26 cellular contexts compared by ENCODE assay signal in genomic region chr3:163776753-163777152, GRCh38.
"Had no signal": no experiment of that assay in that cellular context is flagged by ENCODE, and none has a peak within 500 bp of the region (broad histone marks: within the 10 kb centered on the region; RNA-seq: fewer than 3 reads in every experiment).

No MANE protein-coding gene starts in this region.

- H3K4me3 ChIP-seq: coronary artery, esophagus squamous epithelium, mucosa of descending colon, smooth muscle cell, stomach, tibial artery had no signal

- H3K27me3 ChIP-seq: esophagus squamous epithelium, neutrophil, stomach, tibial artery had no signal

- H3K27me3 Mint-ChIP-seq: effector memory CD8-positive, alpha-beta T cell; naive B cell; natural killer cell treated with Interleukin-12 subunit alpha and Interleukin-12 subunit beta and Interleukin-15 and Interleukin-18, amount 100 ng/mL, for 72 hours; type B pancreatic cell had no signal

- H3K36me3 Mint-ChIP-seq: mesothelial cell of epicardium; naive B cell; stimulated activated effector memory CD8-positive, alpha-beta T cell treated with anti-CD3 and anti-CD28 coated beads, Interleukin-12 subunit alpha, Interleukin-12 subunit beta, amount 100 ng/mL, for 72 hours; type B pancreatic cell had no signal

- H3K27ac Mint-ChIP-seq: effector memory CD8-positive, alpha-beta T cell; mesothelial cell of epicardium; naive B cell; natural killer cell treated with Interleukin-12 subunit alpha and Interleukin-12 subunit beta and Interleukin-15 and Interleukin-18, amount 100 ng/mL, for 72 hours; progenitor cell of endocrine pancreas; stimulated activated effector memory CD8-positive, alpha-beta T cell treated with anti-CD3 and anti-CD28 coated beads, Interleukin-12 subunit alpha, Interleukin-12 subunit beta, amount 100 ng/mL, for 72 hours; type B pancreatic cell had no signal

- H3K4me2 ChIP-seq: smooth muscle cell had no signal

- H3K36me3 ChIP-seq: esophagus squamous epithelium, neutrophil, stomach, tibial artery had no signal

- H3K9ac ChIP-seq: parathyroid adenoma had no signal

- H3K4me1 Mint-ChIP-seq: mesothelial cell of epicardium; naive B cell; stimulated activated effector memory CD8-positive, alpha-beta T cell treated with anti-CD3 and anti-CD28 coated beads, Interleukin-12 subunit alpha, Interleukin-12 subunit beta, amount 100 ng/mL, for 72 hours had no signal

- H3K4me1 ChIP-seq: esophagus squamous epithelium, parathyroid adenoma, stomach, tibial artery had no signal

- DNase-seq: dermis blood vessel endothelial cell; effector memory CD8-positive, alpha-beta T cell; erythroblast; esophagus squamous epithelium; foreskin melanocyte; mesenchymal stem cell; mucosa of descending colon; naive B cell; stimulated activated CD4-positive, alpha-beta T cell treated with anti-CD3 and anti-CD28 coated beads, Interleukin-12 subunit alpha, Interleukin-12 subunit beta, amount 100 ng/mL, for 4 hours; stimulated activated CD4-positive, alpha-beta T cell treated with anti-CD3 and anti-CD28 coated beads, Interleukin-2, amount 100 ng/mL, for 24 hours; stimulated activated CD4-positive, alpha-beta T cell treated with anti-CD3 and anti-CD28 coated beads, Interleukin-4, amount 100 ng/mL, for 24 hours; stimulated activated naive CD4-positive, alpha-beta T cell treated with Interleukin-2 at 50 U/mL for 16 hours; stomach; tibial artery had no signal

- H3K9me3 ChIP-seq: mucosa of descending colon, neutrophil, tibial artery had no signal

- H3K9me3 Mint-ChIP-seq: type B pancreatic cell had no signal

- H3K79me2 ChIP-seq: parathyroid adenoma had no signal

- H2AFZ ChIP-seq: parathyroid adenoma had no signal

- ATAC-seq: effector memory CD8-positive, alpha-beta T cell; mucosa of descending colon; natural killer cell treated with Interleukin-12 subunit alpha and Interleukin-12 subunit beta and Interleukin-15 and Interleukin-18, amount 100 ng/mL, for 72 hours; sciatic nerve; stimulated activated effector memory CD8-positive, alpha-beta T cell treated with anti-CD3 and anti-CD28 coated beads, Interleukin-12 subunit alpha, Interleukin-12 subunit beta, amount 100 ng/mL, for 72 hours had no signal

- FAIRE-seq: keratinocyte had no signal

- H3K4me3 Mint-ChIP-seq: effector memory CD8-positive, alpha-beta T cell; mesothelial cell of epicardium; naive B cell; natural killer cell treated with Interleukin-12 subunit alpha and Interleukin-12 subunit beta and Interleukin-15 and Interleukin-18, amount 100 ng/mL, for 72 hours; neural crest cell; stimulated activated effector memory CD8-positive, alpha-beta T cell treated with anti-CD3 and anti-CD28 coated beads, Interleukin-12 subunit alpha, Interleukin-12 subunit beta, amount 100 ng/mL, for 72 hours; type B pancreatic cell had no signal

- H3K27ac ChIP-seq: coronary artery, esophagus squamous epithelium, neutrophil, parathyroid adenoma, stomach, tibial artery had no signal
